In genomic region chr10:35569111-35569707, GRCh38 we compare ENCODE assay signal across 22 cellular contexts. TPM values are rescaled to one million over a fixed set of nuclear protein-coding genes. Genes with fewer than 3 reads are reported as not detected.
DNase-seq lines count a peak whose midpoint lies in the region; FAIRE-seq and TF ChIP-seq lines count a peak whose summit lies in the region.
"Had no signal": no experiment of that assay in that cellular context is flagged by ENCODE, and none has a peak within 500 bp of the region (broad histone marks: within the 10 kb centered on the region; RNA-seq: fewer than 3 reads in every experiment).

No MANE protein-coding gene starts in this region.

- no peaks in the 10 kb centered on the region for H3K79me2 ChIP-seq in H1 (ENCODE audit: control insufficient read depth in 1 of 2, insufficient read depth in 2 of 2, low read length in 2 of 2)

- no peaks in the 10 kb centered on the region for H3K9me3 ChIP-seq in H1 (ENCODE audit: insufficient read depth in 2 of 2, low read depth in 1 of 2, low read length in 1 of 2)
- H3K9me3 ChIP-seq in neuronal stem cell (replicated peaks in 1 of 2; ENCODE audit: control insufficient read depth in 2 of 2, insufficient read depth in 1 of 2, low read depth in 1 of 2, low read length in 2 of 2): no peaks in the 10 kb centered on the region
- no peaks in the 10 kb centered on the region for H3K9me3 ChIP-seq in stomach
- H3K9me3 ChIP-seq: BE2C, SJCRH30 had no signal

- H2BK15ac ChIP-seq in H1 (ENCODE audit: low read length): no peak overlapping the region
- no peak overlapping the region for H2BK15ac ChIP-seq in neuronal stem cell (ENCODE audit: low read length)

- no peak for TF ChIP-seq RAD21 in H1 (IDR thresholded peaks at IDR 0.05 in 1 of 2, conservative IDR thresholded peaks at IDR 0.05 in 1 of 2; ENCODE audit: low read depth in 2 of 2, low read length in 2 of 2)

- WGBS in H1 (ENCODE audit: extremely low coverage in 1 of 2, insufficient coverage in 1 of 2, insufficient read length in 1 of 2, insufficient replicate concordance in 2 of 2, low coverage in 1 of 2, low lambda C conversion rate in 2 of 2, missing lambda C conversion rate in 1 of 2), 2 experiments: 92% methylated on average over 19 of the region's 19 CpGs; no CpG with 5 or more reads in 1 of the 2 experiments
- WGBS in neuronal stem cell (ENCODE audit: extremely low coverage in 2 of 2, insufficient read length in 2 of 2, insufficient replicate concordance in 1 of 2), 2 donors: no CpG with 5 or more reads among the region's 19 CpGs
- 84 to 88% (median 86%) methylated on average over 19 of the region's 19 CpGs for WGBS in stomach, 5 donors

- H2AFZ ChIP-seq in H1 (ENCODE audit: low read length): no peak overlapping the region
- H2AFZ ChIP-seq in neuronal stem cell (ENCODE audit: low read length): no peak overlapping the region

- POLR2A ChIA-PET in H1 (lab: Charles Lee; ENCODE audit: partially characterized antibody): no interaction called here

- H3K9ac ChIP-seq in H1 (replicated peaks in 1 of 4; ENCODE audit: extremely low read depth in 1 of 4, low read depth in 3 of 4, low read length in 3 of 4): no peak overlapping the region
- no peak overlapping the region for H3K9ac ChIP-seq in neuronal stem cell (ENCODE audit: low read depth, low read length, poor library complexity)

- FAIRE-seq in H1 (lab: Jason Lieb, UNC): no peak
- FAIRE-seq: G401.6, GM12878, GM18507 had no signal

- no peak overlapping the region for H2BK120ac ChIP-seq in H1 (replicated peaks; ENCODE audit: low read depth, low read length)
- H2BK120ac ChIP-seq in neuronal stem cell (ENCODE audit: low read depth, low read length): no peak overlapping the region

- BruUV-seq in Calu3 (replicated peaks; lab: Mats Ljungman, UMichigan): TSS peak; percentile 31

- H4K5ac ChIP-seq in H1 (ENCODE audit: insufficient read length, low read depth, low read length): no peak overlapping the region

- H3K79me1 ChIP-seq in H1 (ENCODE audit: low read depth, low read length) (peaks cover 2% of the 10 kb centered on the region; the same call in 1 of the 2 replicates), neuronal stem cell (ENCODE audit: low read depth, low read length) (peaks cover 2% of the 10 kb centered on the region)

- no peaks in the 10 kb centered on the region for H3K4me1 Mint-ChIP-seq in Calu3 (ENCODE audit: low read depth, unreplicated experiment)
- H3K4me1 Mint-ChIP-seq: CD8-positive, alpha-beta memory T cell had no signal

- H3K27me3 ChIP-seq in H1 (replicated peaks in 1 of 4; ENCODE audit: control insufficient read depth in 3 of 4, extremely low read depth in 1 of 4, insufficient read depth in 3 of 4, low read length in 3 of 4): no peaks in the 10 kb centered on the region
- H3K27me3 ChIP-seq in neuronal stem cell (ENCODE audit: control insufficient read depth in 3 of 3, insufficient read depth in 3 of 3, low read depth in 1 of 3, low read length in 3 of 3): no peaks in the 10 kb centered on the region
- H3K27me3 ChIP-seq in stomach: no peaks in the 10 kb centered on the region
- H3K27me3 ChIP-seq: BE2C, SJCRH30 had no signal

- intact Hi-C loops in Calu3 (cut with micrococcal nuclease; ENCODE audit: unreplicated experiment) (no loop called here), stomach (cut with DNase I; ENCODE audit: low total_unique reads) (loop anchor here (10.0 kb wide), 1 partner anchor 234 kb away; the partner anchor contains the start of gene CCNY)

- in situ Hi-C loops in ACHN (cut with HindIII; ENCODE audit: low pct_ligation_motif_present, low pct_unique_long_range_greater_than_20kb, low sequenced_read_pairs): no loop called here

- H3K14ac ChIP-seq in H1 (ENCODE audit: insufficient read length): no peak overlapping the region
- H3K14ac ChIP-seq in neuronal stem cell (ENCODE audit: low read length): peak overlapping the region; percentile 75

- no peak overlapping the region for H2BK5ac ChIP-seq in H1 (ENCODE audit: low read depth, low read length)
- H2BK5ac ChIP-seq in neuronal stem cell (ENCODE audit: low read length): no peak overlapping the region

- no peak overlapping the region for H3K27ac ChIP-seq in H1 (ENCODE audit: low read depth, low read length)
- no peak overlapping the region for H3K27ac ChIP-seq in neuronal stem cell (replicated peaks; ENCODE audit: low read length)
- no peak overlapping the region for H3K27ac ChIP-seq in stomach
- H3K27ac ChIP-seq: SJCRH30 had no signal

- no peaks in the 10 kb centered on the region; a peak in 1 of 8 replicates for H3K36me3 ChIP-seq in H1 (ENCODE audit: control insufficient read depth in 2 of 4, insufficient read depth in 4 of 4, low read length in 3 of 4)
- H3K36me3 ChIP-seq in neuronal stem cell (replicated peaks in 1 of 2; ENCODE audit: control insufficient read depth in 2 of 2, insufficient read depth in 2 of 2, low read length in 2 of 2): peaks cover 15 to 56% of the 10 kb centered on the region in 2 donors
- peaks cover 41 to 74% (median 68%) of the 10 kb centered on the region in 4 donors for H3K36me3 ChIP-seq in stomach
- H3K36me3 ChIP-seq: BE2C had no signal

- H3K4me3 ChIP-seq in H1 (ENCODE audit: extremely low read depth in 1 of 4, insufficient read depth in 2 of 4, low read depth in 3 of 4, low read length in 4 of 4) (no peak overlapping the region), neuronal stem cell (ENCODE audit: low read length in 2 of 2) (no peak overlapping the region), stomach (no peak overlapping the region)
- H3K4me3 ChIP-seq: GM12878, SJCRH30 had no signal

- TF ChIP-seq CTCF in Calu3 (IDR thresholded peaks at IDR 0.05; ENCODE audit: unreplicated experiment) (no peak), H1 (IDR thresholded peaks at IDR 0.05; ENCODE audit: control extremely low read depth in 1 of 3, insufficient read depth in 1 of 3, low read depth in 1 of 3, low read length in 3 of 3) (no peak), stomach (IDR thresholded peaks at IDR 0.05) (no peak)

- no peak overlapping the region for H3K56ac ChIP-seq in H1 (replicated peaks; ENCODE audit: insufficient read length, low read depth, low read length)

- CTCF ChIA-PET in Calu3 (lab: Charles Lee): no interaction called here
- CTCF ChIA-PET in H1 (lab: Charles Lee; ENCODE audit: partially characterized antibody): interaction anchor here (0.6 to 1.2 kb wide), 8 partner anchors 8 to 1210 kb away, joined by 3 to 9 read pairs (median 3); no protein-coding TSS in a partner anchor

- no peaks in the 10 kb centered on the region for H3K9me3 Mint-ChIP-seq in Calu3 (ENCODE audit: low read depth, unreplicated experiment)
- H3K9me3 Mint-ChIP-seq: CD8-positive, alpha-beta memory T cell had no signal

- H4K91ac ChIP-seq in H1 (replicated peaks; ENCODE audit: insufficient read length, low read length): no peak overlapping the region
- no peak overlapping the region for H4K91ac ChIP-seq in neuronal stem cell (ENCODE audit: low read depth, low read length, poor library complexity)

- H3K23ac ChIP-seq in H1 (ENCODE audit: insufficient read length): no peak overlapping the region
- H3K23ac ChIP-seq in neuronal stem cell (ENCODE audit: low read depth, low read length, poor library complexity): no peak overlapping the region

- no peak overlapping the region for H2BK20ac ChIP-seq in H1 (ENCODE audit: low read length)

- H4K20me1 ChIP-seq in H1 (replicated peaks in 1 of 2; ENCODE audit: control insufficient read depth in 1 of 2, insufficient read depth in 2 of 2, low read length in 2 of 2): peaks cover 0 to 3% of the 10 kb centered on the region in 2 experiments

- peaks cover 1 to 6% (median 2%) of the 10 kb centered on the region in 4 experiments; a peak in 3 of 7 replicates for H3K4me1 ChIP-seq in H1 (replicated peaks in 1 of 4; ENCODE audit: control insufficient read depth in 3 of 4, insufficient read depth in 4 of 4, low read length in 3 of 4)
- no peaks in the 10 kb centered on the region for H3K4me1 ChIP-seq in neuronal stem cell (ENCODE audit: control insufficient read depth in 2 of 2, insufficient read depth in 1 of 2, low read depth in 1 of 2, low read length in 2 of 2)
- H3K4me1 ChIP-seq in stomach: peaks cover 11 to 22% (median 19%) of the 10 kb centered on the region in 4 donors
- H3K4me1 ChIP-seq: BE2C had no signal

- no peaks in the 10 kb centered on the region for H3K23me2 ChIP-seq in H1 (ENCODE audit: low read depth, low read length)

- H2AK5ac ChIP-seq in H1 (ENCODE audit: low read depth, low read length) (no peak overlapping the region), neuronal stem cell (ENCODE audit: low read depth, low read length) (no peak overlapping the region)

- DNase-seq in ACHN (peak; percentile 41), Calu3 (no peak), H1 (ENCODE audit: low read depth in 1 of 2, low spot score in 2 of 2) (no peak), neuronal stem cell (ENCODE audit: low spot score) (no peak), GM03348 (ENCODE audit: low spot score) (no peak), stomach (no peak)
- DNase-seq in activated CD4-positive, CD25-positive, alpha-beta regulatory T cell treated with anti-CD3 and anti-CD28 coated beads, Interleukin-2, amount 50 U/mL, for 72 hours: no peak
- DNase-seq: BE2C; CD8-positive, alpha-beta memory T cell; DND-41; GOT3; KBM-7; NCI-H1417 treated with DMSO at 0.1 percent for 48 hours; NCI-H2029; NCI-H2171; NCI-H774; PC-3; SJCRH30 had no signal

- H2BK12ac ChIP-seq in H1 (ENCODE audit: low read depth, low read length) (no peak overlapping the region), neuronal stem cell (ENCODE audit: low read length) (no peak overlapping the region)

- no peak overlapping the region for H3K27ac Mint-ChIP-seq in Calu3 (ENCODE audit: unreplicated experiment)

- TF ChIP-seq EP300 in H1 (IDR thresholded peaks at IDR 0.05; ENCODE audit: borderline replicate concordance in 1 of 2, low read depth in 2 of 2, low read length in 2 of 2): no peak
- TF ChIP-seq EP300 in stomach (IDR thresholded peaks at IDR 0.05): no peak

- no peak for TF ChIP-seq POLR2A in H1 (IDR thresholded peaks at IDR 0.05; ENCODE audit: control extremely low read depth in 1 of 2, low read depth in 2 of 2, low read length in 2 of 2)
- TF ChIP-seq POLR2A in stomach (IDR thresholded peaks at IDR 0.05): no peak

- H3K36me3 Mint-ChIP-seq in Calu3 (ENCODE audit: insufficient read depth, unreplicated experiment): no peaks in the 10 kb centered on the region

- H4K8ac ChIP-seq in H1 (ENCODE audit: extremely low read depth, insufficient read depth, low read length) (peak overlapping the region; percentile 60; the same call in 1 of the 2 replicates), neuronal stem cell (ENCODE audit: low read depth, low read length) (no peak overlapping the region)

- H3K4ac ChIP-seq in H1 (replicated peaks; ENCODE audit: insufficient read length, low read depth, low read length) (no peak overlapping the region), neuronal stem cell (ENCODE audit: low read length) (no peak overlapping the region)

- no peak overlapping the region for H3K4me3 Mint-ChIP-seq in Calu3 (ENCODE audit: low read depth, unreplicated experiment)

- H3K27me3 Mint-ChIP-seq in Calu3 (ENCODE audit: unreplicated experiment): no peaks in the 10 kb centered on the region
- H3K27me3 Mint-ChIP-seq: CD8-positive, alpha-beta memory T cell had no signal

- H3K18ac ChIP-seq in H1 (ENCODE audit: extremely low read depth, low read length): no peak overlapping the region
- H3K18ac ChIP-seq in neuronal stem cell (ENCODE audit: low read length): peak overlapping the region; percentile 28

- no peak overlapping the region for H3K4me2 ChIP-seq in H1 (ENCODE audit: insufficient read depth in 1 of 2, low read depth in 2 of 2, low read length in 2 of 2)
- no peak overlapping the region for H3K4me2 ChIP-seq in neuronal stem cell (ENCODE audit: insufficient read depth, low read length, poor library complexity, severe bottlenecking)

RNA-seq across cellular contexts. Expression of gene GJD4, which starts 35.9 kb away (rescaled TPM):
- total RNA-seq in Calu3 (2022): not detected in 2 replicates
- total RNA-seq in H1 (2021; fragmentation: NEBNext Ultra II Directional; extraction: Animal tissue kit (Norgen Biotek cat#: 25700)): not detected in 2 replicates
- polyA plus RNA-seq in H1 (2011; rRNA removed): not detected in 2 replicates
- polyA plus RNA-seq in H1 (2011; cell fraction: cytosol; rRNA removed): not detected
- polyA plus RNA-seq in H1 (2011; cell fraction: nucleus; rRNA removed): 0.09 TPM
- polyA plus RNA-seq in H1 (2012, experiment 1 of 2): not detected in 4 replicates
- not detected for polyA plus RNA-seq in H1 (2012, experiment 2 of 2)
- polyA plus RNA-seq in H1 (2013, experiment 1 of 2): not detected
- not detected for polyA plus RNA-seq in H1 (2013, experiment 2 of 2)
- polyA minus RNA-seq in H1 (2011; rRNA and poly(A)+ RNA removed): not detected in 2 replicates
- polyA minus RNA-seq in H1 (2011; cell fraction: cytosol; rRNA and poly(A)+ RNA removed): not detected
- not detected for polyA minus RNA-seq in H1 (2011; cell fraction: nucleus; rRNA and poly(A)+ RNA removed)
- polyA plus RNA-seq in neuronal stem cell (2013, experiment 1 of 2): not detected
- not detected for polyA plus RNA-seq in neuronal stem cell (2013, experiment 2 of 2)
- total RNA-seq in stomach: not detected
- polyA plus RNA-seq in stomach: not detected
- total RNA-seq: CD8-positive, alpha-beta memory T cell; GM12878; NCI-H460 had no signal
- polyA plus RNA-seq: CD8-positive, alpha-beta memory T cell; GM12878 had no signal
